ENCODE assay signal across 9 cellular contexts in the genomic region with DNA sequence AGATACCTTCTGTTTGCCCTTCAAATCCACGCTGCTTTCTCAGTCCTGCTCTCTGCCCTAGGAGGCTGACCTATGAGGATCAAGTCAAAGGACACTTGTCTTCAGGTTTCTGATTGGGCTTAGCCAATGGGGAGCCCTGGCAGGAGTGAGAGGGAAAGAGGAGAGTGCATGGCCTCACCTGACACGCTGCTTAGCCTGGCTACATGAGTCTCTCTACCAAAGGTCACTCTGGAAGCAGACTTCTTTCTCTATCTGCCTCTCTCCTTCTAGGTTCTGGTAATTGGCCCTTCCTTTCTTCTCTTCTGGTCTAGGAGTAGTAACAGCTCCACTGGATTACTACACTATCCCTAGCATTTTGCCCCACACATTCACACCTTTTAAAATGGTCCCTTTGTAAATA.
"Had no signal": no experiment of that assay in that cellular context is flagged by ENCODE, and none has a peak within 500 bp of the region (broad histone marks: within the 10 kb centered on the region; RNA-seq: fewer than 3 reads in every experiment).

No MANE protein-coding gene starts in this region.

- H3K36me3 ChIP-seq: brain microvascular endothelial cell, tibial artery had no signal

- H3K27me3 Mint-ChIP-seq: stimulated activated memory B cell treated with anti-CD40 and anti-IgM and Interleukin-4, amounts not matched to agents 10 μg/mL and 1 μg/mL and 100 μg/mL, for 72 hours had no signal

- H3K27ac Mint-ChIP-seq: stimulated activated memory B cell treated with anti-CD40 and anti-IgM and Interleukin-4, amounts not matched to agents 10 μg/mL and 1 μg/mL and 100 μg/mL, for 72 hours had no signal

- H3K27me3 ChIP-seq: brain microvascular endothelial cell, dorsolateral prefrontal cortex, heart left ventricle, spleen, tibial artery had no signal

- H3K4me3 ChIP-seq: spleen, tibial artery had no signal

- H3K27ac ChIP-seq: brain microvascular endothelial cell, tibial artery had no signal

- DNase-seq: activated CD4-positive, alpha-beta T cell treated with anti-CD3 and anti-CD28 coated beads, Interleukin-2, amount 50 U/mL, for 1 hour; activated naive CD4-positive, alpha-beta T cell treated with anti-CD3 and anti-CD28 coated beads, Interleukin-2, amount 50 U/mL, for 16 hours; brain microvascular endothelial cell; spleen; stimulated activated CD4-positive, alpha-beta T cell treated with anti-CD3 and anti-CD28 coated beads, Interleukin-1b, Interleukin-23, amount 100 ng/mL, for 48 hours had no signal

- H3K9me3 Mint-ChIP-seq: stimulated activated memory B cell treated with anti-CD40 and anti-IgM and Interleukin-4, amounts not matched to agents 10 μg/mL and 1 μg/mL and 100 μg/mL, for 72 hours had no signal

- H3K9me3 ChIP-seq: heart left ventricle, spleen, tibial artery had no signal

- ATAC-seq: stimulated activated memory B cell treated with anti-CD40 and anti-IgM and Interleukin-4, amounts not matched to agents 10 μg/mL and 1 μg/mL and 100 μg/mL, for 72 hours had no signal

- H3K4me3 Mint-ChIP-seq: stimulated activated memory B cell treated with anti-CD40 and anti-IgM and Interleukin-4, amounts not matched to agents 10 μg/mL and 1 μg/mL and 100 μg/mL, for 72 hours had no signal
